8 cellular contexts compared by ENCODE assay signal in the genomic region with DNA sequence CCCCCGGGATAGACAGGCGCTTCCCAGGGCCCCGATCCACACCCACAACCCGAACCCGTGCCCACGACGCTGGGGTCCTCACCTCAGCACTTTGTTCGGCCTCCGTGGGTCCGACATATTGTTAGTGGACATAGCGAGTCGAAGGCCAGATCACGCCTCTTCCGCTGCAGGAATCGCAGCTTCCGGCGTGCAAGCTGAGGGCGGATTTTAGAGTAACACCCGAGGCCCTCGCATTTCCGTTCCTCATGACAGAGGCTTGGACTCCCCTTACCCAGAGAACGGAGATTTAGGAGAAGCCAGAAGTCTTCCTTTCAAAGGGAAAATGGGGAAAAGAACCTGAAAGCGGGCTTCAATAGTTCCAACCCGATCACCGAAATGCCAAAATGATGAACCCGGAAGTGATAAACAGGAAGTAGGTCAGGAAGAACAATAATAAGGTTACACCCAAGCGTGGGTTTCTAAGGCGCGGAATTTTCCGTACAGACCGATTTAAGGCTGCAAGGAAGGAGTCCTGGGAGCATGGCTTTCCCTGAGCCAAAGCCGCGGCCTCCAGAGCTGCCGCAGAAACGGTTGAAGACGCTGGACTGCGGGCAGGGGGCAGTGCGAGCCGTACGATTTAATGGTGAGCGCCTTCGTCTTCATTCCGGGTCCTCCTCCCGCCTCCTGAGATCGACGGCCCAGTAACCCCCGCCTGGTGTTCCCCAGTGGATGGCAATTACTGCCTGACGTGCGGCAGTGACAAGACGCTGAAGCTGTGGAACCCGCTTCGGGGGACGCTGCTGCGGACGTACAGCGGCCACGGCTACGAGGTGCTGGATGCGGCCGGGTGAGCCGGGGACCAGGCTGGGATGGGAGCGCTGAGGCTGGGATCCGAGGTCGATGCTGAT. TPM values are rescaled to one million over a fixed set of nuclear protein-coding genes. Genes with fewer than 3 reads are reported as not detected.
DNase-seq lines count a peak whose midpoint lies in the region; ATAC-seq and TF ChIP-seq lines count a peak whose summit lies in the region.

No MANE protein-coding gene starts in this region.

- no peaks in the 10 kb centered on the region for H3K9me2 ChIP-seq in hepatocyte (replicated peaks; ENCODE audit: insufficient read depth)

- peaks cover 14% of the 10 kb centered on the region for H3K4me1 ChIP-seq in hepatocyte (ENCODE audit: insufficient read depth)

- peak overlapping the region; percentile 95 for H3K4me3 ChIP-seq in AG04449 (ENCODE audit: low read depth, low read length)
- H3K4me3 ChIP-seq in hepatocyte, result peak overlapping the region; percentile 75

- 3% methylated on average over 64 of the region's 64 CpGs for WGBS in hepatocyte (ENCODE audit: low lambda C conversion rate, missing lambda C conversion rate)

- H3K27me3 ChIP-seq in hepatocyte, result no peaks in the 10 kb centered on the region

- peak; percentile 33 for ATAC-seq in GM19035 (IDR thresholded peaks at IDR 0.05; ENCODE audit: unreplicated experiment)

- DNase-seq in AG04449 (ENCODE audit: low read depth, low spot score), result no peak
- DNase-seq in NCI-H1694 (lab: John Stamatoyannopoulos, UW), result peak; percentile 47
- DNase-seq in T-helper 9 cell, result peak; percentile 67
- peak; percentile 90 for DNase-seq in astrocyte of the hippocampus (ENCODE audit: low read depth, low spot score)
- DNase-seq in hepatocyte (ENCODE audit: low spot score), result peak; percentile 87
- peak; percentile 73 for DNase-seq in renal cortical epithelial cell (ENCODE audit: low read depth)
- no peak for DNase-seq in 8988T

- H3K79me2 ChIP-seq in hepatocyte, result peaks cover 48% of the 10 kb centered on the region

- POLR2A ChIA-PET in AG04449 (lab: Yijun Ruan, JAX), result interaction anchor here (0.6 to 1.4 kb wide), 4 partner anchors 12 to 106 kb away, joined by 3 to 5 read pairs (median 4); partner anchors contain the start of genes DHPS, ZNF490 and ZNF791

- peak overlapping the region; percentile 99 for H2AFZ ChIP-seq in hepatocyte

- H3K4me2 ChIP-seq in hepatocyte, result peak overlapping the region; percentile 98

- peak overlapping the region; percentile 99 for H3K27ac ChIP-seq in hepatocyte

- H3K9me3 ChIP-seq in hepatocyte (ENCODE audit: low read depth), result no peaks in the 10 kb centered on the region

- no peak for TF ChIP-seq CTCF in AG04449 (IDR thresholded peaks at IDR 0.05; ENCODE audit: insufficient read depth, low read length, missing control alignments)
- no peak for TF ChIP-seq CTCF in hepatocyte (IDR thresholded peaks at IDR 0.05; ENCODE audit: poor library complexity)

- H3K36me3 ChIP-seq in hepatocyte (replicated peaks; ENCODE audit: insufficient read depth, low read depth), result no peaks in the 10 kb centered on the region

- H4K20me1 ChIP-seq in hepatocyte (ENCODE audit: insufficient read depth, poor library complexity, severe bottlenecking), result no peaks in the 10 kb centered on the region

- CTCF ChIA-PET in AG04449 (lab: Yijun Ruan, JAX), result interaction anchor here (1.0 to 12.2 kb wide), 9 partner anchors 8 to 578 kb away, joined by 3 to 224 read pairs (median 3); partner anchors contain the start of gene DHPS

RNA-seq across cellular contexts. Expression of gene WDR83, which starts 2.9 kb away (rescaled TPM):
- total RNA-seq in hepatocyte (9.1 and 12.2 TPM in 2 replicates), renal cortical epithelial cell (7.8 and 10.3 TPM in 2 replicates)
- polyA plus RNA-seq in hepatocyte, result 19.5 and 21.5 TPM in 2 replicates

RNA-seq across cellular contexts. Expression of gene MAN2B1, which starts 3.0 kb away (rescaled TPM):
- total RNA-seq in hepatocyte (67.2 and 68.8 TPM in 2 replicates), renal cortical epithelial cell (72.1 and 92.0 TPM in 2 replicates)
- polyA plus RNA-seq in hepatocyte, result 77.1 and 81.9 TPM in 2 replicates

RNA-seq across cellular contexts. Expression of gene DHPS, which starts 12.2 kb away (rescaled TPM):
- 62.6 and 71.7 TPM in 2 replicates for total RNA-seq in hepatocyte
- polyA plus RNA-seq in hepatocyte, result 63.1 and 84.7 TPM in 2 replicates
- 42.8 and 49.1 TPM in 2 replicates for total RNA-seq in renal cortical epithelial cell

RNA-seq across cellular contexts. Expression of gene GNG14, which starts 18.3 kb away (rescaled TPM):
- not detected in 2 replicates for total RNA-seq in hepatocyte
- not detected in 2 replicates for polyA plus RNA-seq in hepatocyte
- not detected in 2 replicates for total RNA-seq in renal cortical epithelial cell

RNA-seq across cellular contexts. Expression of gene FBXW9, which starts 26.9 kb away (rescaled TPM):
- total RNA-seq in hepatocyte, result 8.1 and 10.9 TPM in 2 replicates
- polyA plus RNA-seq in hepatocyte, result 9.1 and 11.1 TPM in 2 replicates
- 10.4 and 13.1 TPM in 2 replicates for total RNA-seq in renal cortical epithelial cell

Comparison
In these comparisons a context has a peak if more than half of its experiments do, and no peak if none do; other contexts are left out.
1. DNase-seq: peak in NCI-H1694 (single experiment), T-helper 9 cell (single experiment), astrocyte of the hippocampus (single experiment), hepatocyte (single experiment) and renal cortical epithelial cell (single experiment); none in AG04449 (single experiment) and 8988T (single experiment).